ENCODE assay signal across 22 cellular contexts in the genomic region with DNA sequence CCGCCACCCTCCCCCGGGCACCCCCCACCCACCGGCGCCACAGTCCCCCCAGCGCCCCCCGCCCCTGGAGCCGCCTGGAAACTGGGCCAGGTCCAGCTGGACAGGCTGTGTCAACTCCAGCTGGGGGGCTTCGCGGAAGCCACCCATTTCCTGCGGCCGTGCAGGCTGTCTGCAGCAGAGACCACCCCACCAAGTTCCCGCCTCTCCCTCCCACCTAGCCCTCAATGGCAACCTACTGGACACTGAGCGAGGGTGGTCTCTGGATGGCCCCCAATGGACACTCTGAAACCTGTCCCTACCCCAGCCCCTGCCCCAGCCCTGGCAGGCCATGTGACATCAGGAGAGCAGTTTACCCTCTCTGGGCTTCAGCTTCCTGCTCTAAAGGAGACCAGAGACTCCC.
"Had no signal": no experiment of that assay in that cellular context is flagged by ENCODE, and none has a peak within 500 bp of the region (broad histone marks: within the 10 kb centered on the region; RNA-seq: fewer than 3 reads in every experiment).

No MANE protein-coding gene starts in this region.

- H3K36me3 Mint-ChIP-seq: activated naive CD4-positive, alpha-beta T cell treated with anti-CD3 and anti-CD28 coated beads, Interleukin-2, amount 50 U/mL, for 72 hours; natural killer cell treated with Interleukin-12 subunit alpha and Interleukin-12 subunit beta and Interleukin-15 and Interleukin-18, amount 100 ng/mL, for 72 hours; stimulated activated effector memory CD8-positive, alpha-beta T cell treated with anti-CD3 and anti-CD28 coated beads, Interleukin-12 subunit alpha, Interleukin-12 subunit beta, amount 100 ng/mL, for 72 hours had no signal

- DNase-seq: activated CD4-positive, alpha-beta T cell treated with anti-CD3 and anti-CD28 coated beads, Interleukin-2, amount 10 ng/mL, durations not matched to agents 7 days and 5 days; activated CD4-positive, CD25-positive, alpha-beta regulatory T cell treated with anti-CD3 and anti-CD28 coated beads, Interleukin-2, amount 50 U/mL, for 72 hours; activated CD8-positive, alpha-beta T cell treated with anti-CD3 and anti-CD28 coated beads, Interleukin-2, amount 10 ng/mL, durations not matched to agents 7 days and 5 days; activated gamma-delta T cell treated with Interleukin-2 at 50 U/mL for 16 hours; brain microvascular endothelial cell; effector memory CD4-positive, alpha-beta T cell; left colon; stimulated activated CD4-positive, alpha-beta T cell treated with anti-CD3 and anti-CD28 coated beads, Interleukin-2, amount 100 ng/mL, for 24 hours; testis; WERI-Rb-1 had no signal

- H3K27ac Mint-ChIP-seq: activated CD4-positive, alpha-beta T cell treated with anti-CD3 and anti-CD28 coated beads, Interleukin-2, amount 10 ng/mL, durations not matched to agents 7 days and 5 days; activated CD8-positive, alpha-beta T cell treated with anti-CD3 and anti-CD28 coated beads, Interleukin-2, amount 10 ng/mL, durations not matched to agents 7 days and 5 days; activated naive CD4-positive, alpha-beta T cell treated with anti-CD3 and anti-CD28 coated beads, Interleukin-2, amount 50 U/mL, for 72 hours; natural killer cell treated with Interleukin-12 subunit alpha and Interleukin-12 subunit beta and Interleukin-15 and Interleukin-18, amount 100 ng/mL, for 72 hours; stimulated activated effector memory CD8-positive, alpha-beta T cell treated with anti-CD3 and anti-CD28 coated beads, Interleukin-12 subunit alpha, Interleukin-12 subunit beta, amount 100 ng/mL, for 72 hours; T-helper 2 cell treated with Interferon-gamma antibody and Interleukin-4, amounts not matched to agents 5 μg/mL and 100 μg/mL, for 36 hours had no signal

- H3K4me1 ChIP-seq: ascending aorta, pancreas, testis had no signal

- FAIRE-seq: colon, keratinocyte, pancreas had no signal

- H3K9me3 Mint-ChIP-seq: activated CD4-positive, alpha-beta T cell treated with anti-CD3 and anti-CD28 coated beads, Interleukin-2, amount 10 ng/mL, durations not matched to agents 7 days and 5 days; activated naive CD4-positive, alpha-beta T cell treated with anti-CD3 and anti-CD28 coated beads, Interleukin-2, amount 50 U/mL, for 72 hours; central memory CD8-positive, alpha-beta T cell; natural killer cell treated with Interleukin-12 subunit alpha and Interleukin-12 subunit beta and Interleukin-15 and Interleukin-18, amount 100 ng/mL, for 72 hours; stimulated activated effector memory CD8-positive, alpha-beta T cell treated with anti-CD3 and anti-CD28 coated beads, Interleukin-12 subunit alpha, Interleukin-12 subunit beta, amount 100 ng/mL, for 72 hours; T-helper 2 cell treated with Interferon-gamma antibody and Interleukin-4, amounts not matched to agents 5 μg/mL and 100 μg/mL, for 36 hours had no signal

- ATAC-seq: left colon; SK-N-SH treated with all-trans-retinoic acid at 6 μM for 48 hours; stimulated activated effector memory CD8-positive, alpha-beta T cell treated with anti-CD3 and anti-CD28 coated beads, Interleukin-12 subunit alpha, Interleukin-12 subunit beta, amount 100 ng/mL, for 72 hours had no signal

- H3K27me3 ChIP-seq: ascending aorta, testis had no signal

- H3K4me1 Mint-ChIP-seq: central memory CD8-positive, alpha-beta T cell had no signal

- H3K9me3 ChIP-seq: ascending aorta, neutrophil, pancreas, psoas muscle, testis had no signal

- H3K4me3 ChIP-seq: ascending aorta, psoas muscle had no signal

- H3K4me3 Mint-ChIP-seq: activated CD4-positive, alpha-beta T cell treated with anti-CD3 and anti-CD28 coated beads, Interleukin-2, amount 10 ng/mL, durations not matched to agents 7 days and 5 days; activated CD8-positive, alpha-beta T cell treated with anti-CD3 and anti-CD28 coated beads, Interleukin-2, amount 10 ng/mL, durations not matched to agents 7 days and 5 days; central memory CD8-positive, alpha-beta T cell; natural killer cell treated with Interleukin-12 subunit alpha and Interleukin-12 subunit beta and Interleukin-15 and Interleukin-18, amount 100 ng/mL, for 72 hours; stimulated activated effector memory CD8-positive, alpha-beta T cell treated with anti-CD3 and anti-CD28 coated beads, Interleukin-12 subunit alpha, Interleukin-12 subunit beta, amount 100 ng/mL, for 72 hours; T-helper 2 cell treated with Interferon-gamma antibody and Interleukin-4, amounts not matched to agents 5 μg/mL and 100 μg/mL, for 36 hours had no signal

- H3K27ac ChIP-seq: ascending aorta, brain microvascular endothelial cell, neutrophil, pancreas, testis, WERI-Rb-1 had no signal

- H3K36me3 ChIP-seq: ascending aorta, brain microvascular endothelial cell, neutrophil, pancreas, WERI-Rb-1 had no signal
